11 cellular contexts compared by ENCODE assay signal in the genomic region with DNA sequence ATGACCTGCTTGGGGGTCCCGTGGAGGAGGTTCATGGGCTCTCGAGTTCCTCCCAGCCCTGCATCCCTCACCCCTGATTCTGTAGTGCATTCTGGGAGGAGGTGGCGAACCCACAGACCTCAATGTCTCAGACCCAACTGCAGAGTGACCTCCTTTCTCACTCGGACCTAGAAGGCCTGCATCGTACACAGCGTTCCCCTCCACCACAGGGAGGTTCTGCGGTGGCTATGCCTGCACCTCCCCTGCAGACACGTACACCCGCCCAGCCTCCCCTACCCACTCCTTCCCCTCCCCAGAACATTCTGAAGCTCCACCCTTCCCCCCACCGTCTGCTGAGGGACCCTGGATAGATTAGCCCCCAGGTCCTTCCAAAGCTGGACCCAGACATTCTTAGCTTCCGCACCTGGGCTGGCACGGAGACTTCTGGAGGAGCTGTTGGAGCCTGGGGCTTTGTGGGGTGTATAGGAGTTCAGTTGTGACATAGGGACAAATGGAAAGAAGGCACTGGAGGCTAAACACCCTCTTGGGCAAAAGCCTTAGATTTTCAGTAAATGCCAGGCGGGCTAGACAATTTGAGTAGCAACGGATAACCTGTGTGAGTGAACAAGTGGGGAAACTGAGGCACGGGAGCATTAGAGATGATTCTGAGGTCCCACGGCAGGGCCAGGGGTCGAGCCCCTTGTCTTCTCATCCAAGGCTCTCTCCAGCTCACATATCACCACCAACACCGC. TPM values are rescaled to one million over a fixed set of nuclear protein-coding genes. Genes with fewer than 3 reads are reported as not detected.
DNase-seq lines count a peak whose midpoint lies in the region; ATAC-seq, FAIRE-seq and TF ChIP-seq lines count a peak whose summit lies in the region.
"Had no signal": no experiment of that assay in that cellular context is flagged by ENCODE, and none has a peak within 500 bp of the region (broad histone marks: within the 10 kb centered on the region; RNA-seq: fewer than 3 reads in every experiment).

No MANE protein-coding gene starts in this region.

- H3K4me3 ChIP-seq in HepG2 (replicated peaks in 1 of 3; ENCODE audit: insufficient read depth in 1 of 3, low read depth in 2 of 3, low read length in 3 of 3) (no peak overlapping the region), transverse colon (peak overlapping the region in 2 of 4 donors; percentile 22 to 23)

- H2AFZ ChIP-seq in HepG2 (ENCODE audit: low read length): no peak overlapping the region
- H2AFZ ChIP-seq: parathyroid adenoma had no signal

- peak overlapping the region; percentile 80 for H3K4me3 Mint-ChIP-seq in activated naive CD4-positive, alpha-beta T cell treated with anti-CD3 and anti-CD28 coated beads, Interleukin-2, amount 50 U/mL, for 24 hours
- H3K4me3 Mint-ChIP-seq in activated T-helper 2 cell treated with anti-CD3 and anti-CD28 coated beads, Interferon-gamma antibody, Interleukin-2, Interleukin-4, amounts not matched to agents 10 μg/mL and 5 μg/mL and 100 μg/mL, durations not matched to agents 14 hours and 24 hours and 36 hours (ENCODE audit: low read depth): peak overlapping the region; percentile 66

- peaks cover 30% of the 10 kb centered on the region for H3K4me1 Mint-ChIP-seq in activated naive CD4-positive, alpha-beta T cell treated with anti-CD3 and anti-CD28 coated beads, Interleukin-2, amount 50 U/mL, for 24 hours
- H3K4me1 Mint-ChIP-seq in activated T-helper 2 cell treated with anti-CD3 and anti-CD28 coated beads, Interferon-gamma antibody, Interleukin-2, Interleukin-4, amounts not matched to agents 10 μg/mL and 5 μg/mL and 100 μg/mL, durations not matched to agents 14 hours and 24 hours and 36 hours (ENCODE audit: low read depth): peaks cover 25% of the 10 kb centered on the region

- no peaks in the 10 kb centered on the region for H3K9me3 Mint-ChIP-seq in activated naive CD4-positive, alpha-beta T cell treated with anti-CD3 and anti-CD28 coated beads, Interleukin-2, amount 50 U/mL, for 24 hours
- no peaks in the 10 kb centered on the region for H3K9me3 Mint-ChIP-seq in activated T-helper 2 cell treated with anti-CD3 and anti-CD28 coated beads, Interferon-gamma antibody, Interleukin-2, Interleukin-4, amounts not matched to agents 10 μg/mL and 5 μg/mL and 100 μg/mL, durations not matched to agents 14 hours and 24 hours and 36 hours

- H3K36me3 ChIP-seq in HepG2 (replicated peaks in 1 of 2; ENCODE audit: control insufficient read depth in 1 of 2, insufficient read depth in 2 of 2, low read length in 2 of 2): no peaks in the 10 kb centered on the region
- no peaks in the 10 kb centered on the region for H3K36me3 ChIP-seq in transverse colon

- H3K4me1 ChIP-seq in HepG2 (ENCODE audit: insufficient read depth, low read length) (peaks cover 37% of the 10 kb centered on the region), transverse colon (peaks cover 0 to 6% (median under 1%) of the 10 kb centered on the region in 4 donors)
- H3K4me1 ChIP-seq: parathyroid adenoma had no signal

- 24% methylated on average over 17 of the region's 18 CpGs for WGBS in HepG2 (ENCODE audit: low lambda C conversion rate)
- WGBS in transverse colon (ENCODE audit: low coverage in 1 of 2), 2 donors: 50% methylated on average over 18 of the region's 18 CpGs; no CpG with 5 or more reads in 1 of the 2 donors

- no peak for FAIRE-seq in HepG2 (lab: Jason Lieb, UNC)
- FAIRE-seq: frontal cortex had no signal

- TF ChIP-seq CTCF in HepG2 (CRISPR knock-in tag; IDR thresholded peaks at IDR 0.05) (no peak), transverse colon (IDR thresholded peaks at IDR 0.05) (no peak)

- TF ChIP-seq RAD21 in HepG2 (CRISPR knock-in tag; IDR thresholded peaks at IDR 0.05): no peak

- H3K27me3 ChIP-seq in HepG2 (ENCODE audit: control insufficient read depth in 1 of 2, insufficient read depth in 2 of 2, low read length in 2 of 2): peaks cover 2 to 11% of the 10 kb centered on the region in 2 experiments; a peak in 4 of 5 replicates
- peaks cover 14% of the 10 kb centered on the region for H3K27me3 ChIP-seq in transverse colon

- H3K4me2 ChIP-seq in HepG2 (ENCODE audit: low read depth, low read length): peak overlapping the region; percentile 13; the same call in 1 of the 2 replicates

- no peaks in the 10 kb centered on the region for H4K20me1 ChIP-seq in HepG2 (ENCODE audit: insufficient read depth, low read length)

- H3K9me3 ChIP-seq in HepG2 (ENCODE audit: low read length) (no peaks in the 10 kb centered on the region), transverse colon (no peaks in the 10 kb centered on the region)

- no peak overlapping the region for H3K27ac Mint-ChIP-seq in activated naive CD4-positive, alpha-beta T cell treated with anti-CD3 and anti-CD28 coated beads, Interleukin-2, amount 50 U/mL, for 24 hours
- H3K27ac Mint-ChIP-seq in activated T-helper 2 cell treated with anti-CD3 and anti-CD28 coated beads, Interferon-gamma antibody, Interleukin-2, Interleukin-4, amounts not matched to agents 10 μg/mL and 5 μg/mL and 100 μg/mL, durations not matched to agents 14 hours and 24 hours and 36 hours: peak overlapping the region; percentile 67

- H3K9ac ChIP-seq in HepG2 (ENCODE audit: insufficient read depth, low read depth, low read length): no peak overlapping the region
- H3K9ac ChIP-seq: parathyroid adenoma had no signal

- no TSS peak for BruUV-seq in HepG2 (replicated peaks; lab: Mats Ljungman, UMichigan)

- H3K36me3 Mint-ChIP-seq in activated naive CD4-positive, alpha-beta T cell treated with anti-CD3 and anti-CD28 coated beads, Interleukin-2, amount 50 U/mL, for 24 hours: no peaks in the 10 kb centered on the region
- H3K36me3 Mint-ChIP-seq in activated T-helper 2 cell treated with anti-CD3 and anti-CD28 coated beads, Interferon-gamma antibody, Interleukin-2, Interleukin-4, amounts not matched to agents 10 μg/mL and 5 μg/mL and 100 μg/mL, durations not matched to agents 14 hours and 24 hours and 36 hours (ENCODE audit: low read depth): peaks cover 4% of the 10 kb centered on the region

- ATAC-seq in HepG2: no peak
- no peak for ATAC-seq in HG03159 (IDR thresholded peaks at IDR 0.05; ENCODE audit: unreplicated experiment)

- no peaks in the 10 kb centered on the region for H3K27me3 Mint-ChIP-seq in activated naive CD4-positive, alpha-beta T cell treated with anti-CD3 and anti-CD28 coated beads, Interleukin-2, amount 50 U/mL, for 24 hours
- H3K27me3 Mint-ChIP-seq in activated T-helper 2 cell treated with anti-CD3 and anti-CD28 coated beads, Interferon-gamma antibody, Interleukin-2, Interleukin-4, amounts not matched to agents 10 μg/mL and 5 μg/mL and 100 μg/mL, durations not matched to agents 14 hours and 24 hours and 36 hours (ENCODE audit: low read depth): no peaks in the 10 kb centered on the region

- in situ Hi-C loops in HepG2 (cut with HindIII; ENCODE audit: extremely low pct_ligation_motif_present, low pct_unique_long_range_greater_than_20kb) (no loop called here), transverse colon (cut with MboI; ENCODE audit: low pct_ligation_motif_present in 1 of 4, low pct_unique_long_range_greater_than_20kb in 1 of 4, low sequenced_read_pairs in 3 of 4) (no loop called here)

- TF ChIP-seq EP300 in HepG2 (IDR thresholded peaks at IDR 0.05; ENCODE audit: low read depth in 2 of 2, low read length in 2 of 2) (no peak), HepG2 (CRISPR knock-in tag; IDR thresholded peaks at IDR 0.05; ENCODE audit: borderline replicate concordance) (no peak), transverse colon (IDR thresholded peaks at IDR 0.05; ENCODE audit: low read depth) (no peak)

- H3K27ac ChIP-seq in HepG2 (ENCODE audit: extremely low read length, insufficient read depth, low read length): no peak overlapping the region
- no peak overlapping the region for H3K27ac ChIP-seq in transverse colon
- H3K27ac ChIP-seq: C4-2B, parathyroid adenoma had no signal

- intact Hi-C loops in activated T-helper 2 cell treated with anti-CD3 and anti-CD28 coated beads, Interferon-gamma antibody, Interleukin-2, Interleukin-4, amounts not matched to agents 10 μg/mL and 5 μg/mL and 100 μg/mL, durations not matched to agents 14 hours and 24 hours and 36 hours (cut with micrococcal nuclease): no loop called here
- intact Hi-C loops in HepG2 (cut with micrococcal nuclease; ENCODE audit: unreplicated experiment): no loop called here
- intact Hi-C loops in transverse colon (cut with DNase I; ENCODE audit: low total_unique reads): no loop called here

- CTCF ChIA-PET in HepG2 (lab: Yijun Ruan, JAX; ENCODE audit: low intra/inter-chr PET ratio, low total read pairs): no interaction called here

- no peaks in the 10 kb centered on the region for H3K79me2 ChIP-seq in HepG2 (ENCODE audit: insufficient read depth, low read length)
- H3K79me2 ChIP-seq: parathyroid adenoma had no signal

- POLR2A ChIA-PET in HepG2 (lab: Yijun Ruan, JAX): no interaction called here

- TF ChIP-seq POLR2A in HepG2 (IDR thresholded peaks at IDR 0.05; ENCODE audit: insufficient read depth in 1 of 2, low read depth in 2 of 2, low read length in 2 of 2) (no peak), transverse colon (IDR thresholded peaks at IDR 0.05) (no peak)

- DNase-seq in activated naive CD4-positive, alpha-beta T cell treated with Interleukin-2 at 50 U/mL for 16 hours: no peak
- DNase-seq in activated T-helper 2 cell treated with anti-CD3 and anti-CD28 coated beads, Interferon-gamma antibody, Interleukin-2, Interleukin-4, amounts not matched to agents 10 μg/mL and 5 μg/mL and 100 μg/mL, durations not matched to agents 14 hours and 24 hours and 36 hours (ENCODE audit: low spot score): no peak
- DNase-seq in HepG2 (ENCODE audit: low spot score) (no peak), transverse colon (peak; percentile 28), ureter (ENCODE audit: low spot score) (no peak)
- no peak for DNase-seq in activated CD4-positive, alpha-beta T cell treated with anti-CD3 and anti-CD28 coated beads, Interleukin-2, amount 50 U/mL, for 4 hours

RNA-seq across cellular contexts. Expression of a gene that starts 0.5 kb away (rescaled TPM):
- 26.8 and 32.8 TPM in 2 replicates for total RNA-seq in activated T-helper 2 cell treated with anti-CD3 and anti-CD28 coated beads, Interferon-gamma antibody, Interleukin-2, Interleukin-4, amounts not matched to agents 10 μg/mL and 5 μg/mL and 100 μg/mL, durations not matched to agents 14 hours and 24 hours and 36 hours
- total RNA-seq in HepG2 (2016; rRNA removed; fragmentation: Illumina TruSeq; extraction: Trizol) (0.29 TPM in 1 of 2 replicates, not detected in the other), transverse colon (1 to 10 TPM in 2 of 4 donors, under 1 TPM in 1, not detected in 1; 0.68 to 2.9 (median 1.5) TPM), ureter (not detected)
- 0.18 TPM in 1 of 2 replicates, not detected in the other for total RNA-seq in HepG2 (2016; cell fraction: cytosol; rRNA removed; fragmentation: Illumina TruSeq; extraction: Trizol; ENCODE audit: low read depth)
- total RNA-seq in HepG2 (2016; cell fraction: insoluble cytoplasmic fraction; rRNA removed; fragmentation: Illumina TruSeq; extraction: Trizol): 0.22 TPM in 1 of 2 replicates, not detected in the other
- total RNA-seq in HepG2 (2016; cell fraction: membrane; rRNA removed; fragmentation: Illumina TruSeq; extraction: Trizol): 0.12 and 0.45 TPM in 2 replicates
- not detected in 2 replicates for total RNA-seq in HepG2 (2016; cell fraction: nucleus; rRNA removed; fragmentation: Illumina TruSeq; extraction: Trizol)
- 0.66 and 1.4 TPM in 2 replicates for polyA plus RNA-seq in HepG2 (2011; rRNA removed)
- polyA plus RNA-seq in HepG2 (2011; cell fraction: cytosol; rRNA removed): 0.81 and 1.2 TPM in 2 replicates
- 1.8 and 2.7 TPM in 2 replicates for polyA plus RNA-seq in HepG2 (2011; cell fraction: nucleus; rRNA removed)
- 0.82 and 1.7 TPM in 2 replicates for polyA plus RNA-seq in HepG2 (2012)
- 0.24 and 0.59 TPM in 2 replicates for polyA plus RNA-seq in HepG2 (2016; cell fraction: cytosol; fragmentation: Illumina TruSeq; extraction: Trizol; ENCODE audit: low read depth)
- polyA plus RNA-seq in HepG2 (2016; cell fraction: insoluble cytoplasmic fraction; fragmentation: Illumina TruSeq; extraction: Trizol; ENCODE audit: low read depth): not detected in 2 replicates
- not detected in 2 replicates for polyA plus RNA-seq in HepG2 (2016; cell fraction: membrane; fragmentation: Illumina TruSeq; extraction: Trizol; ENCODE audit: low read depth)
- polyA plus RNA-seq in HepG2 (2016; cell fraction: nucleus; fragmentation: Illumina TruSeq; extraction: Trizol; ENCODE audit: insufficient read depth, low read depth): 0.31 and 0.41 TPM in 2 replicates
- 0.58 and 1.4 TPM in 2 replicates for polyA minus RNA-seq in HepG2 (2011; rRNA and poly(A)+ RNA removed; ENCODE audit: low replicate concordance)
- 0.40 TPM in 1 of 2 replicates, not detected in the other for polyA minus RNA-seq in HepG2 (2011; cell fraction: cytosol; rRNA and poly(A)+ RNA removed)
- 0.37 TPM in 1 of 2 replicates, not detected in the other for polyA minus RNA-seq in HepG2 (2011; cell fraction: nucleus; rRNA and poly(A)+ RNA removed)

RNA-seq across cellular contexts. Expression of a gene that starts 1.8 kb away (rescaled TPM):
- 9.2 and 10.8 TPM in 2 replicates for total RNA-seq in activated T-helper 2 cell treated with anti-CD3 and anti-CD28 coated beads, Interferon-gamma antibody, Interleukin-2, Interleukin-4, amounts not matched to agents 10 μg/mL and 5 μg/mL and 100 μg/mL, durations not matched to agents 14 hours and 24 hours and 36 hours
- 0.11 TPM in 1 of 2 replicates, not detected in the other for total RNA-seq in HepG2 (2016; rRNA removed; fragmentation: Illumina TruSeq; extraction: Trizol)
- total RNA-seq in HepG2 (2016; cell fraction: cytosol; rRNA removed; fragmentation: Illumina TruSeq; extraction: Trizol; ENCODE audit: low read depth): 0.62 TPM in 1 of 2 replicates, not detected in the other
- total RNA-seq in HepG2 (2016; cell fraction: insoluble cytoplasmic fraction; rRNA removed; fragmentation: Illumina TruSeq; extraction: Trizol): 0.19 TPM in 1 of 2 replicates, not detected in the other
- 0.22 and 0.31 TPM in 2 replicates for total RNA-seq in HepG2 (2016; cell fraction: membrane; rRNA removed; fragmentation: Illumina TruSeq; extraction: Trizol)
- total RNA-seq in HepG2 (2016; cell fraction: nucleus; rRNA removed; fragmentation: Illumina TruSeq; extraction: Trizol): not detected in 2 replicates
- polyA plus RNA-seq in HepG2 (2011; rRNA removed): 1.0 and 2.5 TPM in 2 replicates
- 1.9 and 2.2 TPM in 2 replicates for polyA plus RNA-seq in HepG2 (2011; cell fraction: cytosol; rRNA removed)
- polyA plus RNA-seq in HepG2 (2011; cell fraction: nucleus; rRNA removed): 0.64 and 1.4 TPM in 2 replicates
- 1.5 and 4.1 TPM in 2 replicates for polyA plus RNA-seq in HepG2 (2012)
- 0.17 and 0.42 TPM in 2 replicates for polyA plus RNA-seq in HepG2 (2016; cell fraction: cytosol; fragmentation: Illumina TruSeq; extraction: Trizol; ENCODE audit: low read depth)
- not detected in 2 replicates for polyA plus RNA-seq in HepG2 (2016; cell fraction: insoluble cytoplasmic fraction; fragmentation: Illumina TruSeq; extraction: Trizol; ENCODE audit: low read depth)
- 0.15 and 0.16 TPM in 2 replicates for polyA plus RNA-seq in HepG2 (2016; cell fraction: membrane; fragmentation: Illumina TruSeq; extraction: Trizol; ENCODE audit: low read depth)
- not detected in 2 replicates for polyA plus RNA-seq in HepG2 (2016; cell fraction: nucleus; fragmentation: Illumina TruSeq; extraction: Trizol; ENCODE audit: insufficient read depth, low read depth)
- 0.48 TPM in 1 of 2 replicates, not detected in the other for polyA minus RNA-seq in HepG2 (2011; rRNA and poly(A)+ RNA removed; ENCODE audit: low replicate concordance)
- polyA minus RNA-seq in HepG2 (2011; cell fraction: cytosol; rRNA and poly(A)+ RNA removed): 1.3 TPM in 1 of 2 replicates, not detected in the other
- 0.62 TPM in 1 of 2 replicates, not detected in the other for polyA minus RNA-seq in HepG2 (2011; cell fraction: nucleus; rRNA and poly(A)+ RNA removed)
- 1 to 10 TPM in 2 of 4 donors, not detected in 2; 3.8 to 4.8 TPM for total RNA-seq in transverse colon
- 1.2 TPM for total RNA-seq in ureter
- total RNA-seq: frontal cortex had no signal

RNA-seq across cellular contexts. Expression of a gene that starts 24.9 kb away (rescaled TPM):
- 0.46 and 1.2 TPM in 2 replicates for total RNA-seq in activated T-helper 2 cell treated with anti-CD3 and anti-CD28 coated beads, Interferon-gamma antibody, Interleukin-2, Interleukin-4, amounts not matched to agents 10 μg/mL and 5 μg/mL and 100 μg/mL, durations not matched to agents 14 hours and 24 hours and 36 hours
- 0.11 TPM in 1 of 2 replicates, not detected in the other for total RNA-seq in HepG2 (2016; rRNA removed; fragmentation: Illumina TruSeq; extraction: Trizol)
- 0.40 TPM in 1 of 2 replicates, not detected in the other for total RNA-seq in HepG2 (2016; cell fraction: cytosol; rRNA removed; fragmentation: Illumina TruSeq; extraction: Trizol; ENCODE audit: low read depth)
- total RNA-seq in HepG2 (2016; cell fraction: insoluble cytoplasmic fraction; rRNA removed; fragmentation: Illumina TruSeq; extraction: Trizol): 0.30 TPM in 1 of 2 replicates, not detected in the other
- 0.45 and 1.1 TPM in 2 replicates for total RNA-seq in HepG2 (2016; cell fraction: membrane; rRNA removed; fragmentation: Illumina TruSeq; extraction: Trizol)
- not detected in 2 replicates for total RNA-seq in HepG2 (2016; cell fraction: nucleus; rRNA removed; fragmentation: Illumina TruSeq; extraction: Trizol)
- 0.20 and 0.42 TPM in 2 replicates for polyA plus RNA-seq in HepG2 (2011; rRNA removed)
- 0.46 TPM in 1 of 2 replicates, not detected in the other for polyA plus RNA-seq in HepG2 (2011; cell fraction: cytosol; rRNA removed)
- polyA plus RNA-seq in HepG2 (2011; cell fraction: nucleus; rRNA removed): 0.48 and 0.61 TPM in 2 replicates
- polyA plus RNA-seq in HepG2 (2012): 0.36 and 0.79 TPM in 2 replicates
- 0.31 and 1.3 TPM in 2 replicates for polyA plus RNA-seq in HepG2 (2016; cell fraction: cytosol; fragmentation: Illumina TruSeq; extraction: Trizol; ENCODE audit: low read depth)
- 1.1 TPM in 1 of 2 replicates, not detected in the other for polyA plus RNA-seq in HepG2 (2016; cell fraction: insoluble cytoplasmic fraction; fragmentation: Illumina TruSeq; extraction: Trizol; ENCODE audit: low read depth)
- polyA plus RNA-seq in HepG2 (2016; cell fraction: membrane; fragmentation: Illumina TruSeq; extraction: Trizol; ENCODE audit: low read depth): 0.63 and 0.70 TPM in 2 replicates
- not detected in 2 replicates for polyA plus RNA-seq in HepG2 (2016; cell fraction: nucleus; fragmentation: Illumina TruSeq; extraction: Trizol; ENCODE audit: insufficient read depth, low read depth)
- 0.14 TPM in 1 of 2 replicates, not detected in the other for polyA minus RNA-seq in HepG2 (2011; rRNA and poly(A)+ RNA removed; ENCODE audit: low replicate concordance)
- polyA minus RNA-seq in HepG2 (2011; cell fraction: cytosol; rRNA and poly(A)+ RNA removed): not detected in 2 replicates
- not detected in 2 replicates for polyA minus RNA-seq in HepG2 (2011; cell fraction: nucleus; rRNA and poly(A)+ RNA removed)
- 10 to 100 TPM in 3 of 4 donors, 1 to 10 TPM in 1; 7.6 to 51.4 (median 27.5) TPM for total RNA-seq in transverse colon
- total RNA-seq in ureter: not detected

RNA-seq across cellular contexts. Expression of a gene that starts 34.7 kb away (rescaled TPM):
- total RNA-seq in activated T-helper 2 cell treated with anti-CD3 and anti-CD28 coated beads, Interferon-gamma antibody, Interleukin-2, Interleukin-4, amounts not matched to agents 10 μg/mL and 5 μg/mL and 100 μg/mL, durations not matched to agents 14 hours and 24 hours and 36 hours: 15.4 and 17.1 TPM in 2 replicates
- total RNA-seq in HepG2 (2016; rRNA removed; fragmentation: Illumina TruSeq; extraction: Trizol): 39.0 and 43.1 TPM in 2 replicates
- 9.7 and 11.5 TPM in 2 replicates for total RNA-seq in HepG2 (2016; cell fraction: cytosol; rRNA removed; fragmentation: Illumina TruSeq; extraction: Trizol; ENCODE audit: low read depth)
- 42.4 and 43.7 TPM in 2 replicates for total RNA-seq in HepG2 (2016; cell fraction: insoluble cytoplasmic fraction; rRNA removed; fragmentation: Illumina TruSeq; extraction: Trizol)
- 14.0 and 15.6 TPM in 2 replicates for total RNA-seq in HepG2 (2016; cell fraction: membrane; rRNA removed; fragmentation: Illumina TruSeq; extraction: Trizol)
- 14.8 and 19.2 TPM in 2 replicates for total RNA-seq in HepG2 (2016; cell fraction: nucleus; rRNA removed; fragmentation: Illumina TruSeq; extraction: Trizol)
- 43.7 and 56.0 TPM in 2 replicates for polyA plus RNA-seq in HepG2 (2011; rRNA removed)
- polyA plus RNA-seq in HepG2 (2011; cell fraction: cytosol; rRNA removed): 51.4 and 52.1 TPM in 2 replicates
- polyA plus RNA-seq in HepG2 (2011; cell fraction: nucleus; rRNA removed): 86.7 and 88.3 TPM in 2 replicates
- polyA plus RNA-seq in HepG2 (2012): 23.6 and 28.4 TPM in 2 replicates
- polyA plus RNA-seq in HepG2 (2016; cell fraction: cytosol; fragmentation: Illumina TruSeq; extraction: Trizol; ENCODE audit: low read depth): 9.7 and 10.2 TPM in 2 replicates
- polyA plus RNA-seq in HepG2 (2016; cell fraction: insoluble cytoplasmic fraction; fragmentation: Illumina TruSeq; extraction: Trizol; ENCODE audit: low read depth): 40.0 and 44.1 TPM in 2 replicates
- polyA plus RNA-seq in HepG2 (2016; cell fraction: membrane; fragmentation: Illumina TruSeq; extraction: Trizol; ENCODE audit: low read depth): 14.2 and 14.5 TPM in 2 replicates
- 43.0 and 48.7 TPM in 2 replicates for polyA plus RNA-seq in HepG2 (2016; cell fraction: nucleus; fragmentation: Illumina TruSeq; extraction: Trizol; ENCODE audit: insufficient read depth, low read depth)
- polyA minus RNA-seq in HepG2 (2011; rRNA and poly(A)+ RNA removed; ENCODE audit: low replicate concordance): 0.07 and 31.4 TPM in 2 replicates
- 15.3 and 25.5 TPM in 2 replicates for polyA minus RNA-seq in HepG2 (2011; cell fraction: cytosol; rRNA and poly(A)+ RNA removed)
- 6.3 and 10.3 TPM in 2 replicates for polyA minus RNA-seq in HepG2 (2011; cell fraction: nucleus; rRNA and poly(A)+ RNA removed)
- total RNA-seq in transverse colon: 100 to 1,000 TPM; 146 to 680 (median 245) TPM
- 66.8 TPM for total RNA-seq in ureter

RNA-seq across cellular contexts. Expression of a gene that starts 39.4 kb away (rescaled TPM):
- total RNA-seq in activated T-helper 2 cell treated with anti-CD3 and anti-CD28 coated beads, Interferon-gamma antibody, Interleukin-2, Interleukin-4, amounts not matched to agents 10 μg/mL and 5 μg/mL and 100 μg/mL, durations not matched to agents 14 hours and 24 hours and 36 hours: 19.3 and 20.2 TPM in 2 replicates
- total RNA-seq in HepG2 (2016; rRNA removed; fragmentation: Illumina TruSeq; extraction: Trizol) (12.9 and 15.8 TPM in 2 replicates), transverse colon (10 to 100 TPM; 16.5 to 96.5 (median 33.7) TPM), ureter (30.6 TPM)
- 16.5 and 20.0 TPM in 2 replicates for total RNA-seq in HepG2 (2016; cell fraction: cytosol; rRNA removed; fragmentation: Illumina TruSeq; extraction: Trizol; ENCODE audit: low read depth)
- total RNA-seq in HepG2 (2016; cell fraction: insoluble cytoplasmic fraction; rRNA removed; fragmentation: Illumina TruSeq; extraction: Trizol): 13.8 and 14.3 TPM in 2 replicates
- total RNA-seq in HepG2 (2016; cell fraction: membrane; rRNA removed; fragmentation: Illumina TruSeq; extraction: Trizol): 26.2 and 26.3 TPM in 2 replicates
- 9.0 and 14.0 TPM in 2 replicates for total RNA-seq in HepG2 (2016; cell fraction: nucleus; rRNA removed; fragmentation: Illumina TruSeq; extraction: Trizol)
- 10.8 and 12.5 TPM in 2 replicates for polyA plus RNA-seq in HepG2 (2011; rRNA removed)
- polyA plus RNA-seq in HepG2 (2011; cell fraction: cytosol; rRNA removed): 9.6 and 14.7 TPM in 2 replicates
- 11.4 TPM in 2 replicates for polyA plus RNA-seq in HepG2 (2011; cell fraction: nucleus; rRNA removed)
- polyA plus RNA-seq in HepG2 (2012): 9.9 and 11.7 TPM in 2 replicates
- 26.1 and 31.1 TPM in 2 replicates for polyA plus RNA-seq in HepG2 (2016; cell fraction: cytosol; fragmentation: Illumina TruSeq; extraction: Trizol; ENCODE audit: low read depth)
- polyA plus RNA-seq in HepG2 (2016; cell fraction: insoluble cytoplasmic fraction; fragmentation: Illumina TruSeq; extraction: Trizol; ENCODE audit: low read depth): 16.6 and 21.7 TPM in 2 replicates
- 33.3 and 33.5 TPM in 2 replicates for polyA plus RNA-seq in HepG2 (2016; cell fraction: membrane; fragmentation: Illumina TruSeq; extraction: Trizol; ENCODE audit: low read depth)
- polyA plus RNA-seq in HepG2 (2016; cell fraction: nucleus; fragmentation: Illumina TruSeq; extraction: Trizol; ENCODE audit: insufficient read depth, low read depth): 16.7 and 20.2 TPM in 2 replicates
- 6.7 and 17.0 TPM in 2 replicates for polyA minus RNA-seq in HepG2 (2011; rRNA and poly(A)+ RNA removed; ENCODE audit: low replicate concordance)
- 7.6 and 9.1 TPM in 2 replicates for polyA minus RNA-seq in HepG2 (2011; cell fraction: cytosol; rRNA and poly(A)+ RNA removed)
- 6.7 and 7.2 TPM in 2 replicates for polyA minus RNA-seq in HepG2 (2011; cell fraction: nucleus; rRNA and poly(A)+ RNA removed)
